In the genomic region with DNA sequence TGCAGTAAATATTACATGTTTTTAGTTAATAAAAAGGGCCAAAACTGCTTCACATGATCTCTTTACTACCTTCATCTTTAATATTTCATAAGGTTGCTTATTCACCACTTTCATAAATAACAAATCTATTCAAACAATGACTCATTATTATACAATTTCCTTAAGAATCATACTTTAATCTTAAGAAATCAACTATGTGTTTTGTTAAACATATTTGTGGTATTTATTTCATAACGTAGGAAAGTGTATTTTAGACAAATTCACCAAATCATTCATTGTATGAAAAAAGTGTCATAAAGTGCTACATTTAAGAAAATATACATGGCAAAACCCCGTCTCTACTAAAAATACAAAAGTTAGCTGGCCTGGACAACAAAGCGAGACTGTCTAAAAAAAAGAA, we compare ENCODE assay signal across 26 cellular contexts.
DNase-seq lines count a peak whose midpoint lies in the region; ATAC-seq, FAIRE-seq and TF ChIP-seq lines count a peak whose summit lies in the region.
"Had no signal": no experiment of that assay in that cellular context is flagged by ENCODE, and none has a peak within 500 bp of the region (broad histone marks: within the 10 kb centered on the region; RNA-seq: fewer than 3 reads in every experiment).

No MANE protein-coding gene starts in this region.

- H3K36me3 ChIP-seq in SK-N-SH (replicated peaks in 1 of 2; ENCODE audit: control insufficient read depth in 1 of 2, insufficient read depth in 2 of 2, low read length in 1 of 2): no peaks in the 10 kb centered on the region
- H3K36me3 ChIP-seq: cardiac muscle cell, spleen, tibial nerve had no signal

- no peaks in the 10 kb centered on the region for H3K27me3 ChIP-seq in SK-N-SH (ENCODE audit: insufficient read depth)
- H3K27me3 ChIP-seq: cardiac muscle cell, spleen, tibial nerve had no signal

- H3K9ac ChIP-seq in SK-N-SH: no peak overlapping the region

- 47% methylated on average over 3 of the region's 3 CpGs for WGBS in SK-N-SH (ENCODE audit: low lambda C conversion rate)

- H3K4me3 ChIP-seq in SK-N-SH (ENCODE audit: low read depth in 2 of 2, low read length in 1 of 2) (no peak overlapping the region), astrocyte of the cerebellum (ENCODE audit: low read depth, low read length) (no peak overlapping the region)
- H3K4me3 ChIP-seq: cardiac muscle cell, spleen, tibial nerve had no signal

- POLR2A ChIA-PET in SK-N-SH (lab: Yijun Ruan, JAX): no interaction called here
- POLR2A ChIA-PET in activated CD4-positive, alpha-beta T cell treated with anti-CD3 and anti-CD28 coated beads, Interleukin-2, amount 10 ng/mL, durations not matched to agents 7 days and 5 days (lab: Charles Lee): no interaction called here

- H3K9me2 ChIP-seq in SK-N-SH: no peaks in the 10 kb centered on the region

- H3K9me3 ChIP-seq in SK-N-SH: no peaks in the 10 kb centered on the region

- TF ChIP-seq CTCF in SK-N-SH (IDR thresholded peaks at IDR 0.05) (no peak), astrocyte of the cerebellum (IDR thresholded peaks at IDR 0.05; ENCODE audit: low read depth, low read length, missing control alignments) (no peak), endothelial cell (IDR thresholded peaks at IDR 0.05; ENCODE audit: unreplicated experiment) (no peak)

- H3K27me3 Mint-ChIP-seq in endothelial cell (ENCODE audit: unreplicated experiment): no peaks in the 10 kb centered on the region
- no peaks in the 10 kb centered on the region for H3K27me3 Mint-ChIP-seq in activated CD4-positive, alpha-beta T cell treated with anti-CD3 and anti-CD28 coated beads, Interleukin-2, amount 10 ng/mL, durations not matched to agents 7 days and 5 days
- H3K27me3 Mint-ChIP-seq: stimulated activated memory B cell treated with anti-CD40 and anti-IgM and Interleukin-4, amounts not matched to agents 10 μg/mL and 1 μg/mL and 100 μg/mL, for 72 hours had no signal

- no peak for TF ChIP-seq RAD21 in SK-N-SH (IDR thresholded peaks at IDR 0.05; ENCODE audit: low read length)

- peaks cover 8% of the 10 kb centered on the region for H3K9me3 Mint-ChIP-seq in endothelial cell (ENCODE audit: unreplicated experiment)
- H3K9me3 Mint-ChIP-seq in activated CD4-positive, alpha-beta T cell treated with anti-CD3 and anti-CD28 coated beads, Interleukin-2, amount 10 ng/mL, durations not matched to agents 7 days and 5 days: peaks cover 5% of the 10 kb centered on the region

- no peak overlapping the region for H3K27ac Mint-ChIP-seq in endothelial cell (ENCODE audit: unreplicated experiment)
- no peak overlapping the region for H3K27ac Mint-ChIP-seq in activated CD4-positive, alpha-beta T cell treated with anti-CD3 and anti-CD28 coated beads, Interleukin-2, amount 10 ng/mL, durations not matched to agents 7 days and 5 days
- H3K27ac Mint-ChIP-seq: CD8-positive, alpha-beta memory T cell; memory B cell; naive thymus-derived CD8-positive, alpha-beta T cell; progenitor cell of endocrine pancreas; stimulated activated memory B cell treated with anti-CD40 and anti-IgM and Interleukin-4, amounts not matched to agents 10 μg/mL and 1 μg/mL and 100 μg/mL, for 72 hours; T-helper 2 cell treated with Interferon-gamma antibody and Interleukin-4, amounts not matched to agents 5 μg/mL and 100 μg/mL, for 36 hours had no signal

- H2AFZ ChIP-seq in SK-N-SH (ENCODE audit: low read depth): no peak overlapping the region

- DNase-seq in SK-N-SH (no peak), astrocyte of the cerebellum (ENCODE audit: low read depth) (peak; percentile 3), fibroblast of peridontal ligament (ENCODE audit: extremely low read depth) (peak; percentile 63), endothelial cell (ENCODE audit: low spot score) (no peak), frontal cortex (ENCODE audit: low spot score in 2 of 2) (no peak)
- DNase-seq in activated CD4-positive, alpha-beta T cell treated with anti-CD3 and anti-CD28 coated beads, Interleukin-2, amount 10 ng/mL, durations not matched to agents 7 days and 5 days: no peak
- DNase-seq: activated CD4-positive, alpha-beta T cell treated with anti-CD3 and anti-CD28 coated beads for 1 hour; activated CD8-positive, alpha-beta memory T cell treated with anti-CD3 and anti-CD28 coated beads, Interleukin-2, amount 50 U/mL, for 4 hours; activated naive CD4-positive, alpha-beta T cell; CD8-positive, alpha-beta memory T cell; effector memory CD4-positive, alpha-beta T cell; Kasumi-1; naive thymus-derived CD8-positive, alpha-beta T cell; NCI-H1436; SIG-M5; spleen had no signal

- ATAC-seq in SK-N-SH treated with all-trans-retinoic acid at 6 μM for 48 hours (no peak), GM21723 (IDR thresholded peaks at IDR 0.05; ENCODE audit: unreplicated experiment) (no peak)
- ATAC-seq: naive thymus-derived CD8-positive, alpha-beta T cell; stimulated activated memory B cell treated with anti-CD40 and anti-IgM and Interleukin-4, amounts not matched to agents 10 μg/mL and 1 μg/mL and 100 μg/mL, for 72 hours had no signal

- FAIRE-seq in frontal cortex (lab: Jason Lieb, UNC): no peak
- FAIRE-seq: GM12891 had no signal

- H3K27ac ChIP-seq in SK-N-SH (ENCODE audit: low read depth in 2 of 2, low read length in 1 of 2): peak overlapping the region in 1 of 2 experiments; percentile 53; a peak in 2 of 4 replicates
- H3K27ac ChIP-seq: 22Rv1, cardiac muscle cell, spleen, tibial nerve had no signal

- H3K4me1 ChIP-seq in SK-N-SH (ENCODE audit: control insufficient read depth in 1 of 2, insufficient read depth in 2 of 2, low read depth in 1 of 2, low read length in 1 of 2): no peaks in the 10 kb centered on the region; a peak in 1 of 4 replicates
- H3K4me1 ChIP-seq: spleen had no signal

- CTCF ChIA-PET in SK-N-SH (lab: Yijun Ruan, JAX): no interaction called here
- CTCF ChIA-PET in activated CD4-positive, alpha-beta T cell treated with anti-CD3 and anti-CD28 coated beads, Interleukin-2, amount 10 ng/mL, durations not matched to agents 7 days and 5 days (lab: Charles Lee): no interaction called here

- peaks cover 6% of the 10 kb centered on the region for H3F3A ChIP-seq in SK-N-SH (replicated peaks; ENCODE audit: insufficient read depth)

- no peak overlapping the region for H3K4me3 Mint-ChIP-seq in endothelial cell (ENCODE audit: unreplicated experiment)
- no peak overlapping the region for H3K4me3 Mint-ChIP-seq in activated CD4-positive, alpha-beta T cell treated with anti-CD3 and anti-CD28 coated beads, Interleukin-2, amount 10 ng/mL, durations not matched to agents 7 days and 5 days
- H3K4me3 Mint-ChIP-seq: CD8-positive, alpha-beta memory T cell; memory B cell; naive thymus-derived CD8-positive, alpha-beta T cell; stimulated activated memory B cell treated with anti-CD40 and anti-IgM and Interleukin-4, amounts not matched to agents 10 μg/mL and 1 μg/mL and 100 μg/mL, for 72 hours; T-helper 2 cell treated with Interferon-gamma antibody and Interleukin-4, amounts not matched to agents 5 μg/mL and 100 μg/mL, for 36 hours had no signal

- no peak for TF ChIP-seq EP300 in SK-N-SH (IDR thresholded peaks at IDR 0.05; ENCODE audit: borderline replicate concordance in 1 of 2, low read depth in 1 of 2, low read length in 1 of 2)

- H3K4me1 Mint-ChIP-seq in endothelial cell (ENCODE audit: unreplicated experiment): no peaks in the 10 kb centered on the region
- H3K4me1 Mint-ChIP-seq in activated CD4-positive, alpha-beta T cell treated with anti-CD3 and anti-CD28 coated beads, Interleukin-2, amount 10 ng/mL, durations not matched to agents 7 days and 5 days: no peaks in the 10 kb centered on the region
- H3K4me1 Mint-ChIP-seq: CD8-positive, alpha-beta memory T cell; memory B cell; naive thymus-derived CD8-positive, alpha-beta T cell; stimulated activated memory B cell treated with anti-CD40 and anti-IgM and Interleukin-4, amounts not matched to agents 10 μg/mL and 1 μg/mL and 100 μg/mL, for 72 hours had no signal

- in situ Hi-C loops in astrocyte of the cerebellum (cut with HindIII; ENCODE audit: low sequenced_read_pairs): no loop called here

- peaks cover 7% of the 10 kb centered on the region for H3K36me3 Mint-ChIP-seq in endothelial cell (ENCODE audit: low read depth, unreplicated experiment)
- no peaks in the 10 kb centered on the region for H3K36me3 Mint-ChIP-seq in activated CD4-positive, alpha-beta T cell treated with anti-CD3 and anti-CD28 coated beads, Interleukin-2, amount 10 ng/mL, durations not matched to agents 7 days and 5 days (ENCODE audit: low read depth)
- H3K36me3 Mint-ChIP-seq: CD8-positive, alpha-beta memory T cell; memory B cell; stimulated activated memory B cell treated with anti-CD40 and anti-IgM and Interleukin-4, amounts not matched to agents 10 μg/mL and 1 μg/mL and 100 μg/mL, for 72 hours had no signal

- H4K20me1 ChIP-seq in SK-N-SH (ENCODE audit: insufficient read depth): no peaks in the 10 kb centered on the region

- no peak overlapping the region for H3K4me2 ChIP-seq in SK-N-SH

- H3K79me2 ChIP-seq in SK-N-SH (ENCODE audit: insufficient read depth): no peaks in the 10 kb centered on the region

TF ChIP-seq in SK-N-SH, 30 proteins besides CTCF, POLR2A, EP300 and RAD21 (continues in another document):
- TF ChIP-seq, protein P1, sequence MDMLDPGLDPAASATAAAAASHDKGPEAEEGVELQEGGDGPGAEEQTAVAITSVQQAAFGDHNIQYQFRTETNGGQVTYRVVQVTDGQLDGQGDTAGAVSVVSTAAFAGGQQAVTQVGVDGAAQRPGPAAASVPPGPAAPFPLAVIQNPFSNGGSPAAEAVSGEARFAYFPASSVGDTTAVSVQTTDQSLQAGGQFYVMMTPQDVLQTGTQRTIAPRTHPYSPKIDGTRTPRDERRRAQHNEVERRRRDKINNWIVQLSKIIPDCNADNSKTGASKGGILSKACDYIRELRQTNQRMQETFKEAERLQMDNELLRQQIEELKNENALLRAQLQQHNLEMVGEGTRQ (IDR thresholded peaks at IDR 0.05; ENCODE audit: borderline replicate concordance, low read depth, low read length): no peak
- TF ChIP-seq SMC3 (IDR thresholded peaks at IDR 0.05; ENCODE audit: low read depth, low read length): no peak

TF ChIP-seq in SK-N-SH treated with all-trans-retinoic acid at 6 μM for 48 hours, 23 proteins besides CTCF, POLR2A, EP300 and RAD21 (continues in another document):
- no peak for TF ChIP-seq GLIS3 (CRISPR knock-in tag; IDR thresholded peaks at IDR 0.05)
- TF ChIP-seq, protein P2, sequence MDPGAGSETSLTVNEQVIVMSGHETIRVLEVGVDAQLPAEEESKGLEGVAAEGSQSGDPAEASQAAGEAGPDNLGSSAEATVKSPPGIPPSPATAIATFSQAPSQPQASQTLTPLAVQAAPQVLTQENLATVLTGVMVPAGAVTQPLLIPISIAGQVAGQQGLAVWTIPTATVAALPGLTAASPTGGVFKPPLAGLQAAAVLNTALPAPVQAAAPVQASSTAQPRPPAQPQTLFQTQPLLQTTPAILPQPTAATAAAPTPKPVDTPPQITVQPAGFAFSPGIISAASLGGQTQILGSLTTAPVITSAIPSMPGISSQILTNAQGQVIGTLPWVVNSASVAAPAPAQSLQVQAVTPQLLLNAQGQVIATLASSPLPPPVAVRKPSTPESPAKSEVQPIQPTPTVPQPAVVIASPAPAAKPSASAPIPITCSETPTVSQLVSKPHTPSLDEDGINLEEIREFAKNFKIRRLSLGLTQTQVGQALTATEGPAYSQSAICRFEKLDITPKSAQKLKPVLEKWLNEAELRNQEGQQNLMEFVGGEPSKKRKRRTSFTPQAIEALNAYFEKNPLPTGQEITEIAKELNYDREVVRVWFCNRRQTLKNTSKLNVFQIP (CRISPR knock-in tag; IDR thresholded peaks at IDR 0.05; ENCODE audit: borderline replicate concordance, low read depth): no peak
- no peak for TF ChIP-seq ZFP30 (CRISPR knock-in tag; IDR thresholded peaks at IDR 0.05)

Comparison
In these comparisons a context has a peak if more than half of its experiments do, and no peak if none do; other contexts are left out.
1. DNase-seq: peak in astrocyte of the cerebellum (single experiment) and fibroblast of peridontal ligament (single experiment); none in SK-N-SH (single experiment), endothelial cell (single experiment), activated CD4-positive, alpha-beta T cell treated with anti-CD3 and anti-CD28 coated beads, Interleukin-2, amount 10 ng/mL, durations not matched to agents 7 days and 5 days (single experiment) and frontal cortex (0 of 2).